ENCODE assay signal across 32 cellular contexts in genomic region chr12:9111525-9111924, GRCh38. TPM values are rescaled to one million over a fixed set of nuclear protein-coding genes. Genes with fewer than 3 reads are reported as not detected.
"Had no signal": no experiment of that assay in that cellular context is flagged by ENCODE, and none has a peak within 500 bp of the region (broad histone marks: within the 10 kb centered on the region; RNA-seq: fewer than 3 reads in every experiment).

No MANE protein-coding gene starts in this region.

- H3K4me2 ChIP-seq: SK-N-SH had no signal

- H3K9me3 Mint-ChIP-seq: activated CD4-positive, alpha-beta T cell treated with anti-CD3 and anti-CD28 coated beads, Interleukin-2, amount 10 ng/mL, durations not matched to agents 24 days and 14 days; activated CD8-positive, alpha-beta T cell treated with anti-CD3 and anti-CD28 coated beads for 36 hours; activated naive CD4-positive, alpha-beta T cell treated with anti-CD3 and anti-CD28 coated beads, Interleukin-2, amount 10 ng/mL, durations not matched to agents 7 days and 5 days; activated naive CD8-positive, alpha-beta T cell treated with anti-CD3 and anti-CD28 coated beads, Interleukin-2, amount 50 U/mL, for 24 hours; activated T-cell treated with anti-CD3 and anti-CD28 coated beads, Interleukin-2, amount 50 U/mL, for 24 hours; activated T-helper 1 cell treated with anti-CD3 and anti-CD28 coated beads, Interleukin-12 subunit alpha, Interleukin-12 subunit beta, Interleukin-2, Interleukin-4 antibody, amounts not matched to agents 30 ng/mL and 10 ng/mL and 1 ng/mL, durations not matched to agents 14 hours and 24 hours and 36 hours; brain; T-helper 1 cell treated with Interleukin-12 subunit alpha and Interleukin-12 subunit beta and Interleukin-4 antibody, amounts not matched to agents 30 μg/mL and 1 μg/mL, for 36 hours; T-helper 2 cell treated with Interferon-gamma antibody and Interleukin-4, amounts not matched to agents 5 μg/mL and 100 μg/mL, for 36 hours had no signal

- H3K9me3 ChIP-seq: SJSA1, SK-N-SH had no signal

- H3K27ac Mint-ChIP-seq: activated CD4-positive, alpha-beta T cell treated with anti-CD3 and anti-CD28 coated beads, Interleukin-2, amount 10 ng/mL, durations not matched to agents 24 days and 14 days; activated CD8-positive, alpha-beta T cell treated with anti-CD3 and anti-CD28 coated beads for 36 hours; activated naive CD4-positive, alpha-beta T cell treated with anti-CD3 and anti-CD28 coated beads, Interleukin-2, amount 10 ng/mL, durations not matched to agents 7 days and 5 days; activated naive CD8-positive, alpha-beta T cell; activated naive CD8-positive, alpha-beta T cell treated with anti-CD3 and anti-CD28 coated beads, Interleukin-2, amount 50 U/mL, for 24 hours; activated T-cell treated with anti-CD3 and anti-CD28 coated beads, Interleukin-2, amount 50 U/mL, for 24 hours; activated T-helper 1 cell treated with anti-CD3 and anti-CD28 coated beads, Interleukin-12 subunit alpha, Interleukin-12 subunit beta, Interleukin-2, Interleukin-4 antibody, amounts not matched to agents 30 ng/mL and 10 ng/mL and 1 ng/mL, durations not matched to agents 14 hours and 24 hours and 36 hours; brain; T-helper 1 cell treated with Interleukin-12 subunit alpha and Interleukin-12 subunit beta and Interleukin-4 antibody, amounts not matched to agents 30 μg/mL and 1 μg/mL, for 36 hours; T-helper 2 cell treated with Interferon-gamma antibody and Interleukin-4, amounts not matched to agents 5 μg/mL and 100 μg/mL, for 36 hours had no signal

- H3K4me1 ChIP-seq: SJSA1 had no signal

- H3K9ac ChIP-seq: SK-N-SH had no signal

- ATAC-seq: activated CD8-positive, alpha-beta T cell treated with anti-CD3 and anti-CD28 coated beads for 36 hours; activated naive CD8-positive, alpha-beta T cell treated with anti-CD3 and anti-CD28 coated beads, Interleukin-2, amount 50 U/mL, for 24 hours; Panc1 had no signal

- H3K4me3 ChIP-seq: SJSA1 had no signal

- H3K4me3 Mint-ChIP-seq: activated CD4-positive, alpha-beta T cell treated with anti-CD3 and anti-CD28 coated beads, Interleukin-2, amount 10 ng/mL, durations not matched to agents 24 days and 14 days; activated CD8-positive, alpha-beta T cell treated with anti-CD3 and anti-CD28 coated beads for 36 hours; activated naive CD4-positive, alpha-beta T cell treated with anti-CD3 and anti-CD28 coated beads, Interleukin-2, amount 10 ng/mL, durations not matched to agents 7 days and 5 days; activated naive CD8-positive, alpha-beta T cell; activated naive CD8-positive, alpha-beta T cell treated with anti-CD3 and anti-CD28 coated beads, Interleukin-2, amount 50 U/mL, for 24 hours; activated T-cell treated with anti-CD3 and anti-CD28 coated beads, Interleukin-2, amount 50 U/mL, for 24 hours; activated T-helper 1 cell treated with anti-CD3 and anti-CD28 coated beads, Interleukin-12 subunit alpha, Interleukin-12 subunit beta, Interleukin-2, Interleukin-4 antibody, amounts not matched to agents 30 ng/mL and 10 ng/mL and 1 ng/mL, durations not matched to agents 14 hours and 24 hours and 36 hours; brain; T-helper 1 cell treated with Interleukin-12 subunit alpha and Interleukin-12 subunit beta and Interleukin-4 antibody, amounts not matched to agents 30 μg/mL and 1 μg/mL, for 36 hours; T-helper 2 cell treated with Interferon-gamma antibody and Interleukin-4, amounts not matched to agents 5 μg/mL and 100 μg/mL, for 36 hours had no signal

- DNase-seq: activated CD4-positive, alpha-beta T cell treated with anti-CD3 and anti-CD28 coated beads, Interleukin-2, amount 10 ng/mL, durations not matched to agents 24 days and 14 days; activated CD4-positive, alpha-beta T cell treated with anti-CD3 and anti-CD28 coated beads, Interleukin-2, amount 50 U/mL, for 4 hours; activated CD8-positive, alpha-beta T cell treated with anti-CD3 and anti-CD28 coated beads for 36 hours; activated naive CD4-positive, alpha-beta T cell treated with anti-CD3 and anti-CD28 coated beads, Interleukin-2, amount 10 ng/mL, durations not matched to agents 7 days and 5 days; activated naive CD8-positive, alpha-beta T cell treated with anti-CD3 and anti-CD28 coated beads, Interleukin-2, amount 50 U/mL, for 24 hours; activated T-cell treated with anti-CD3 and anti-CD28 coated beads, Interleukin-2, amount 50 U/mL, for 24 hours; anterior cingulate cortex; Karpas-422; KBM-7; NCI-H1105; NCI-H1417 treated with DMSO at 0.1 percent for 48 hours; NCI-H187 treated with DMSO at 0.1 percent for 48 hours; NCI-H2081; NCI-H2171 treated with DMSO at 0.1 percent for 48 hours; NCI-H2227 treated with DMSO at 0.1 percent for 48 hours; NCI-H446 treated with DMSO at 0.1 percent for 48 hours; NCI-H524; NCI-H69; NCI-H82; SHP77 treated with DMSO at 0.1 percent for 48 hours; SK-N-SH had no signal

- H3K36me3 ChIP-seq: SJSA1 had no signal

- H3K36me3 Mint-ChIP-seq: activated naive CD4-positive, alpha-beta T cell treated with anti-CD3 and anti-CD28 coated beads, Interleukin-2, amount 10 ng/mL, durations not matched to agents 7 days and 5 days; brain had no signal

- FAIRE-seq: bronchial epithelial cell, TTC549 had no signal

- H3K27me3 Mint-ChIP-seq: activated CD8-positive, alpha-beta T cell treated with anti-CD3 and anti-CD28 coated beads for 36 hours; activated naive CD4-positive, alpha-beta T cell treated with anti-CD3 and anti-CD28 coated beads, Interleukin-2, amount 10 ng/mL, durations not matched to agents 7 days and 5 days; activated naive CD8-positive, alpha-beta T cell; activated naive CD8-positive, alpha-beta T cell treated with anti-CD3 and anti-CD28 coated beads, Interleukin-2, amount 50 U/mL, for 24 hours; activated T-cell treated with anti-CD3 and anti-CD28 coated beads, Interleukin-2, amount 50 U/mL, for 24 hours; brain had no signal

- H3K27ac ChIP-seq: SJSA1 had no signal

RNA-seq across cellular contexts. Expression of gene A2M, which starts 4.2 kb away (rescaled TPM):
- total RNA-seq: activated CD4-positive, alpha-beta T cell treated with anti-CD3 and anti-CD28 coated beads, Interleukin-2, amount 10 ng/mL, durations not matched to agents 24 days and 14 days; activated CD8-positive, alpha-beta memory T cell treated with anti-CD3 and anti-CD28 coated beads for 36 hours; activated CD8-positive, alpha-beta T cell treated with anti-CD3 and anti-CD28 coated beads for 36 hours; activated T-helper 1 cell treated with anti-CD3 and anti-CD28 coated beads, Interleukin-12 subunit alpha, Interleukin-12 subunit beta, Interleukin-2, Interleukin-4 antibody, amounts not matched to agents 30 ng/mL and 10 ng/mL and 1 ng/mL, durations not matched to agents 14 hours and 24 hours and 36 hours; MCF 10A had no signal
- polyA plus RNA-seq: SK-N-SH had no signal
